1 cellular context compared by ENCODE assay signal in genomic region chrX:2774776-2775175, GRCh38.
TF ChIP-seq lines count a peak whose summit lies in the region.

No MANE protein-coding gene starts in this region.

TF ChIP-seq in K562, 482 proteins besides CTCF, POLR2A, EP300 and RAD21 (continued from another document):
- TF ChIP-seq ZNF407 (IDR thresholded peaks at IDR 0.05; ENCODE audit: low read depth) = peak; percentile 15; the same call in 1 of the 2 replicates
- TF ChIP-seq GTF2F1 (IDR thresholded peaks at IDR 0.05; ENCODE audit: low read depth, low read length) = no peak
- TF ChIP-seq ZNF717 (CRISPR knock-in tag; IDR thresholded peaks at IDR 0.05) = no peak
- TF ChIP-seq RBM34 (IDR thresholded peaks at IDR 0.05; ENCODE audit: borderline replicate concordance, insufficient read depth, low read length) = no peak
